ENCODE assay signal across 23 cellular contexts in the genomic region with DNA sequence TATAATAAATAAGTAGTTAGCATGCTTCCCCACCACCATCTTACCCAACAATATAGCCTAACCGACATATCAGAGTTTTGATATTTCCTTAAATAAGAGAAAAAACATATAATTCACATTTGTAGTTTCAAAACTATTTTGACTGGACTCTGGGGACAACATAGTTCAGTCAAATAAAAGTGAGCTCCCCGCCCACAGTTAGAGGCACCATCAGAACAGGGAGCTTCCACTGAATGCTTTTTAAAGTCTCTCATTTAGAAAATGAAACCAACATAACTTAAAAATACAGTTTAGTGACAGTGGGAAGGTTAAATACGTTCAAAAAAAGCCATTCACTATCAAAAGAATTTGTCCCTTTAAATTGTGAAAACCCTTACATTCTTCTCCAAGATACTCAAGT.
DNase-seq lines count a peak whose midpoint lies in the region; ATAC-seq and TF ChIP-seq lines count a peak whose summit lies in the region.
"Had no signal": no experiment of that assay in that cellular context is flagged by ENCODE, and none has a peak within 500 bp of the region (broad histone marks: within the 10 kb centered on the region; RNA-seq: fewer than 3 reads in every experiment).

No MANE protein-coding gene starts in this region.

- peaks cover 61% of the 10 kb centered on the region for H3K36me3 Mint-ChIP-seq in activated CD8-positive, alpha-beta memory T cell treated with anti-CD3 and anti-CD28 coated beads, Interleukin-2, amount 10 ng/mL, durations not matched to agents 7 days and 5 days

- peak overlapping the region; percentile 47 for H3K27ac Mint-ChIP-seq in activated CD8-positive, alpha-beta memory T cell treated with anti-CD3 and anti-CD28 coated beads, Interleukin-2, amount 10 ng/mL, durations not matched to agents 7 days and 5 days
- H3K27ac Mint-ChIP-seq: activated naive CD4-positive, alpha-beta T cell treated with anti-CD3 and anti-CD28 coated beads, Interleukin-2, amount 10 ng/mL, durations not matched to agents 7 days and 5 days had no signal

- no peaks in the 10 kb centered on the region for H3K36me3 ChIP-seq in H7 (replicated peaks; ENCODE audit: control insufficient read depth, insufficient read depth, low read length)
- H3K36me3 ChIP-seq: tibial artery had no signal

- no peak for ATAC-seq in activated CD8-positive, alpha-beta memory T cell treated with anti-CD3 and anti-CD28 coated beads, Interleukin-2, amount 10 ng/mL, durations not matched to agents 7 days and 5 days
- ATAC-seq in HG03442 (IDR thresholded peaks at IDR 0.05; ENCODE audit: unreplicated experiment) (peak; percentile 77), HG02938 (IDR thresholded peaks at IDR 0.05; ENCODE audit: unreplicated experiment) (no peak)
- ATAC-seq: lower lobe of right lung, SK-N-SH treated with all-trans-retinoic acid at 6 μM for 48 hours had no signal

- H3K4me3 ChIP-seq in H7 (ENCODE audit: insufficient read depth, low read depth, low read length), result no peak overlapping the region
- H3K4me3 ChIP-seq: lower lobe of right lung, skin epidermis, tibial artery had no signal

- no peaks in the 10 kb centered on the region for H3K9me3 Mint-ChIP-seq in activated CD8-positive, alpha-beta memory T cell treated with anti-CD3 and anti-CD28 coated beads, Interleukin-2, amount 10 ng/mL, durations not matched to agents 7 days and 5 days (ENCODE audit: low read depth)
- H3K9me3 Mint-ChIP-seq: activated naive CD4-positive, alpha-beta T cell treated with anti-CD3 and anti-CD28 coated beads, Interleukin-2, amount 10 ng/mL, durations not matched to agents 7 days and 5 days; central memory CD8-positive, alpha-beta T cell had no signal

- no peaks in the 10 kb centered on the region for H3K27me3 ChIP-seq in H7 (ENCODE audit: control insufficient read depth, insufficient read depth, low read length)
- H3K27me3 ChIP-seq: tibial artery had no signal

- peaks cover 7% of the 10 kb centered on the region for H3K4me1 Mint-ChIP-seq in activated CD8-positive, alpha-beta memory T cell treated with anti-CD3 and anti-CD28 coated beads, Interleukin-2, amount 10 ng/mL, durations not matched to agents 7 days and 5 days

- no peak for TF ChIP-seq CTCF in GM20000 (IDR thresholded peaks at IDR 0.05; ENCODE audit: extremely low read depth, missing control alignments)

- no peak overlapping the region for H3K4me3 Mint-ChIP-seq in activated CD8-positive, alpha-beta memory T cell treated with anti-CD3 and anti-CD28 coated beads, Interleukin-2, amount 10 ng/mL, durations not matched to agents 7 days and 5 days
- H3K4me3 Mint-ChIP-seq: activated naive CD4-positive, alpha-beta T cell treated with anti-CD3 and anti-CD28 coated beads, Interleukin-2, amount 10 ng/mL, durations not matched to agents 7 days and 5 days; central memory CD8-positive, alpha-beta T cell had no signal

- no peak for DNase-seq in activated CD8-positive, alpha-beta memory T cell treated with anti-CD3 and anti-CD28 coated beads, Interleukin-2, amount 10 ng/mL, durations not matched to agents 7 days and 5 days
- DNase-seq in activated CD8-positive, alpha-beta memory T cell treated with anti-CD3 and anti-CD28 coated beads for 24 hours, result no peak
- DNase-seq in GM20000 (ENCODE audit: low spot score) (peak; percentile 50), stromal cell of bone marrow (ENCODE audit: low read depth) (peak; percentile 8), H7 (no peak), MV-4-11 (lab: John Stamatoyannopoulos, UW) (no peak)
- DNase-seq: ACHN; activated naive CD4-positive, alpha-beta T cell treated with anti-CD3 and anti-CD28 coated beads, Interleukin-2, amount 10 ng/mL, durations not matched to agents 7 days and 5 days; activated T-cell treated with anti-CD3 and anti-CD28 coated beads for 4 hours; aorta; lower lobe of right lung; NCI-H1417; NCI-H510A; RPMI8226; stimulated activated CD4-positive, alpha-beta T cell treated with anti-CD3 and anti-CD28 coated beads, Interleukin-2, amount 100 ng/mL, for 24 hours; stimulated activated naive CD4-positive, alpha-beta T cell treated with Interleukin-2 at 50 U/mL for 16 hours; T1000; tibial artery had no signal

- CTCF ChIA-PET in activated CD8-positive, alpha-beta memory T cell treated with anti-CD3 and anti-CD28 coated beads, Interleukin-2, amount 10 ng/mL, durations not matched to agents 7 days and 5 days (lab: Charles Lee), result no interaction called here

- no peaks in the 10 kb centered on the region for H3K27me3 Mint-ChIP-seq in activated CD8-positive, alpha-beta memory T cell treated with anti-CD3 and anti-CD28 coated beads, Interleukin-2, amount 10 ng/mL, durations not matched to agents 7 days and 5 days
- H3K27me3 Mint-ChIP-seq: activated naive CD4-positive, alpha-beta T cell treated with anti-CD3 and anti-CD28 coated beads, Interleukin-2, amount 10 ng/mL, durations not matched to agents 7 days and 5 days; central memory CD8-positive, alpha-beta T cell had no signal

Comparison
In these comparisons a context has a peak if more than half of its experiments do, and no peak if none do; other contexts are left out.
1. DNase-seq: peak in GM20000 (single experiment) and stromal cell of bone marrow (single experiment); none in activated CD8-positive, alpha-beta memory T cell treated with anti-CD3 and anti-CD28 coated beads, Interleukin-2, amount 10 ng/mL, durations not matched to agents 7 days and 5 days (single experiment), activated CD8-positive, alpha-beta memory T cell treated with anti-CD3 and anti-CD28 coated beads for 24 hours (single experiment), H7 (single experiment) and MV-4-11 (single experiment).